In genomic region chr3:43862470-43862869, GRCh38 we compare ENCODE assay signal across 19 cellular contexts.
DNase-seq lines count a peak whose midpoint lies in the region; TF ChIP-seq lines count a peak whose summit lies in the region.
"Had no signal": no experiment of that assay in that cellular context is flagged by ENCODE, and none has a peak within 500 bp of the region (broad histone marks: within the 10 kb centered on the region; RNA-seq: fewer than 3 reads in every experiment).

No MANE protein-coding gene starts in this region.

- H3K9me3 Mint-ChIP-seq in endodermal cell (no peaks in the 10 kb centered on the region), Calu3 (ENCODE audit: low read depth, unreplicated experiment) (no peaks in the 10 kb centered on the region)
- H3K9me3 Mint-ChIP-seq: CD8-positive, alpha-beta T cell had no signal

- no peak overlapping the region for H3K27ac Mint-ChIP-seq in endodermal cell
- H3K27ac Mint-ChIP-seq in Calu3 (ENCODE audit: unreplicated experiment): no peak overlapping the region
- H3K27ac Mint-ChIP-seq: CD4-positive, CD25-positive, alpha-beta regulatory T cell; CD8-positive, alpha-beta T cell had no signal

- in situ Hi-C loops in brain microvascular endothelial cell (cut with HindIII; ENCODE audit: low pct_ligation_motif_present, low sequenced_read_pairs): loop anchor here (25.0 kb wide), 1 partner anchor 100 kb away; no protein-coding TSS in a partner anchor

- no peak overlapping the region for H3K14ac ChIP-seq in neuronal stem cell (ENCODE audit: low read length)

- H2BK12ac ChIP-seq in neuronal stem cell (ENCODE audit: low read length): no peak overlapping the region

- H3K27me3 ChIP-seq in endodermal cell (ENCODE audit: control insufficient read depth, insufficient read depth, low read length, poor library complexity, severe bottlenecking) (peaks cover 44% of the 10 kb centered on the region), neuronal stem cell (ENCODE audit: control insufficient read depth in 3 of 3, insufficient read depth in 3 of 3, low read depth in 1 of 3, low read length in 3 of 3) (peaks cover 0 to 7% (median 0%) of the 10 kb centered on the region in 3 experiments), vagina (no peaks in the 10 kb centered on the region), brain microvascular endothelial cell (replicated peaks) (no peaks in the 10 kb centered on the region)

- H4K8ac ChIP-seq in neuronal stem cell (ENCODE audit: low read depth, low read length): no peak overlapping the region

- H3K79me1 ChIP-seq in neuronal stem cell (ENCODE audit: low read depth, low read length): no peaks in the 10 kb centered on the region

- H2AK5ac ChIP-seq in neuronal stem cell (ENCODE audit: low read depth, low read length): peak overlapping the region; percentile 21

- H3K4me1 ChIP-seq in endodermal cell (ENCODE audit: control insufficient read depth, insufficient read depth, low read length): peaks cover 2% of the 10 kb centered on the region
- peaks cover 0 to 8% of the 10 kb centered on the region in 2 donors for H3K4me1 ChIP-seq in neuronal stem cell (ENCODE audit: control insufficient read depth in 2 of 2, insufficient read depth in 1 of 2, low read depth in 1 of 2, low read length in 2 of 2)
- H3K4me1 ChIP-seq in vagina: no peaks in the 10 kb centered on the region

- no peaks in the 10 kb centered on the region for H3K9me3 ChIP-seq in endodermal cell (ENCODE audit: control insufficient read depth, low read length)
- H3K9me3 ChIP-seq in neuronal stem cell (replicated peaks in 1 of 2; ENCODE audit: control insufficient read depth in 2 of 2, insufficient read depth in 1 of 2, low read depth in 1 of 2, low read length in 2 of 2): no peaks in the 10 kb centered on the region
- H3K9me3 ChIP-seq in vagina: no peaks in the 10 kb centered on the region
- H3K9me3 ChIP-seq: Caco-2 had no signal

- DNase-seq in endodermal cell: peak; percentile 26
- peak; percentile 40 for DNase-seq in islet precursor cell
- no peak for DNase-seq in neuronal stem cell (ENCODE audit: low spot score)
- peak; percentile 52 to 70 for DNase-seq in vagina (ENCODE audit: extremely low spot score in 2 of 2)
- DNase-seq in activated naive CD4-positive, alpha-beta T cell (lab: John Stamatoyannopoulos, UW): no peak
- DNase-seq in Calu3: no peak
- DNase-seq in brain microvascular endothelial cell: no peak
- DNase-seq: C1 segment of cervical spinal cord; Caco-2; CD4-positive, CD25-positive, alpha-beta regulatory T cell; CD8-positive, alpha-beta T cell; DMS 273 treated with DMSO at 0.1 percent for 48 hours; DMS79; EL; GDM1; GM23248; H7; HCEC 1CT had no signal

- H3K4me3 Mint-ChIP-seq in endodermal cell (no peak overlapping the region), Calu3 (ENCODE audit: low read depth, unreplicated experiment) (no peak overlapping the region)
- H3K4me3 Mint-ChIP-seq: CD4-positive, CD25-positive, alpha-beta regulatory T cell; CD8-positive, alpha-beta T cell had no signal

- H3K27ac ChIP-seq in endodermal cell (ENCODE audit: low read depth, low read length) (no peak overlapping the region), neuronal stem cell (replicated peaks; ENCODE audit: low read length) (no peak overlapping the region), vagina (no peak overlapping the region), brain microvascular endothelial cell (no peak overlapping the region)
- H3K27ac ChIP-seq: GM23248 had no signal

- no peak overlapping the region for H4K91ac ChIP-seq in neuronal stem cell (ENCODE audit: low read depth, low read length, poor library complexity)

- peak overlapping the region; percentile 13 for H3K18ac ChIP-seq in neuronal stem cell (ENCODE audit: low read length)

- intact Hi-C loops in vagina (cut with DNase I) (no loop called here), Calu3 (cut with micrococcal nuclease; ENCODE audit: unreplicated experiment) (no loop called here)

- H3K4ac ChIP-seq in neuronal stem cell (ENCODE audit: low read length): no peak overlapping the region

- H2BK5ac ChIP-seq in neuronal stem cell (ENCODE audit: low read length): no peak overlapping the region

- H3K4me2 ChIP-seq in neuronal stem cell (ENCODE audit: insufficient read depth, low read length, poor library complexity, severe bottlenecking): no peak overlapping the region

- H2AFZ ChIP-seq in neuronal stem cell (ENCODE audit: low read length): no peak overlapping the region
- H2AFZ ChIP-seq: GM23248 had no signal

- TF ChIP-seq CTCF in endodermal cell (conservative IDR thresholded peaks at IDR 0.05) (no peak), vagina (IDR thresholded peaks at IDR 0.05) (no peak), Calu3 (IDR thresholded peaks at IDR 0.05; ENCODE audit: unreplicated experiment) (no peak), brain microvascular endothelial cell (IDR thresholded peaks at IDR 0.05; ENCODE audit: low read depth, low read length, missing control alignments) (no peak)

- H3K23ac ChIP-seq in neuronal stem cell (ENCODE audit: low read depth, low read length, poor library complexity): no peak overlapping the region

- H3K36me3 ChIP-seq in endodermal cell (ENCODE audit: control insufficient read depth, insufficient read depth, low read length) (no peaks in the 10 kb centered on the region), neuronal stem cell (replicated peaks in 1 of 2; ENCODE audit: control insufficient read depth in 2 of 2, insufficient read depth in 2 of 2, low read length in 2 of 2) (no peaks in the 10 kb centered on the region), vagina (no peaks in the 10 kb centered on the region), brain microvascular endothelial cell (replicated peaks) (no peaks in the 10 kb centered on the region)

- H2BK15ac ChIP-seq in neuronal stem cell (ENCODE audit: low read length): no peak overlapping the region

- CTCF ChIA-PET in Calu3 (lab: Charles Lee): no interaction called here

- H3K9ac ChIP-seq in endodermal cell (ENCODE audit: extremely low read depth, low read length, poor library complexity, severe bottlenecking) (no peak overlapping the region), neuronal stem cell (ENCODE audit: low read depth, low read length, poor library complexity) (no peak overlapping the region)
- H3K9ac ChIP-seq: GM23248 had no signal

- BruUV-seq in Calu3 (replicated peaks; lab: Mats Ljungman, UMichigan): no TSS peak

- no peak overlapping the region for H3K4me3 ChIP-seq in endodermal cell (ENCODE audit: low read length)
- no peak overlapping the region for H3K4me3 ChIP-seq in neuronal stem cell (ENCODE audit: low read length in 2 of 2)
- H3K4me3 ChIP-seq in vagina: no peak overlapping the region
- no peak overlapping the region for H3K4me3 ChIP-seq in brain microvascular endothelial cell (ENCODE audit: low read depth, low read length)
- H3K4me3 ChIP-seq: GM12878, GM23248 had no signal

- no peak for TF ChIP-seq POLR2A in vagina (IDR thresholded peaks at IDR 0.05)

- H3K36me3 Mint-ChIP-seq in endodermal cell (ENCODE audit: low read depth) (no peaks in the 10 kb centered on the region), Calu3 (ENCODE audit: insufficient read depth, unreplicated experiment) (no peaks in the 10 kb centered on the region)
- H3K36me3 Mint-ChIP-seq: CD4-positive, CD25-positive, alpha-beta regulatory T cell; CD8-positive, alpha-beta T cell had no signal

- H3K4me1 Mint-ChIP-seq in endodermal cell (peaks cover 32% of the 10 kb centered on the region), Calu3 (ENCODE audit: low read depth, unreplicated experiment) (peaks cover 33% of the 10 kb centered on the region)
- H3K4me1 Mint-ChIP-seq: CD4-positive, CD25-positive, alpha-beta regulatory T cell had no signal

- 93 to 100% methylated on average over 2 to 4 of the region's 4 CpGs for WGBS in endodermal cell (ENCODE audit: insufficient coverage in 1 of 2, insufficient read length in 1 of 2), 2 experiments
- WGBS in neuronal stem cell (ENCODE audit: extremely low coverage in 2 of 2, insufficient read length in 2 of 2, insufficient replicate concordance in 1 of 2), 2 donors: no CpG with 5 or more reads among the region's 4 CpGs

- no peak overlapping the region for H2BK120ac ChIP-seq in neuronal stem cell (ENCODE audit: low read depth, low read length)

- H3K27me3 Mint-ChIP-seq in endodermal cell (ENCODE audit: insufficient read depth): peaks cover 68% of the 10 kb centered on the region
- H3K27me3 Mint-ChIP-seq in Calu3 (ENCODE audit: unreplicated experiment): peaks cover 61% of the 10 kb centered on the region

Comparison
In these comparisons a context has a peak if more than half of its experiments do, and no peak if none do; other contexts are left out.
1. DNase-seq: peak in endodermal cell (single experiment), islet precursor cell (single experiment) and vagina (2 of 2); none in neuronal stem cell (single experiment), activated naive CD4-positive, alpha-beta T cell (0 of 4), Calu3 (single experiment) and brain microvascular endothelial cell (single experiment).